In the genomic region with DNA sequence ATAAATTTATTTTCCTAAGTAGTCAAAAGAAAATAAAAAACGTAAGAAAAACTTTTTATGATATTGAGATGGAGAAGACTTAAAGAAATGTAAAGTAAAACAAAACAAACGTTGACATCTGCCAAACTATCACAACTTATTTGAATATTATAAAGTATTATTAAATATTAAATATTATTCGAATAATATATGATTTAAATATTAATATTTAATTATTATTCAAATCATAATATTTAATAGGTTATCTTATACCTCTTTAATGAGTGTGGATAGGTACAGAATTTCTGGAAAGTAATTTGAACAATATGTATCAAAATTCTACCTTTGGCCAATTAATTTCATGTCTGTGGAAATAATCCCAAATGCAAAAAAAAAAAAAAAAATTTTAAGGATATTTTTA, we compare ENCODE assay signal across 26 cellular contexts.
"Had no signal": no experiment of that assay in that cellular context is flagged by ENCODE, and none has a peak within 500 bp of the region (broad histone marks: within the 10 kb centered on the region; RNA-seq: fewer than 3 reads in every experiment).

No MANE protein-coding gene starts in this region.

- H3K27ac Mint-ChIP-seq: naive thymus-derived CD8-positive, alpha-beta T cell; nephron; progenitor cell of endocrine pancreas; stimulated activated naive B cell treated with anti-CD40 and anti-IgM and Interleukin-4, amounts not matched to agents 10 μg/mL and 1 μg/mL and 100 μg/mL, for 72 hours had no signal

- H3K27me3 Mint-ChIP-seq: naive thymus-derived CD8-positive, alpha-beta T cell; progenitor cell of endocrine pancreas had no signal

- FAIRE-seq: keratinocyte had no signal

- H3K36me3 Mint-ChIP-seq: naive thymus-derived CD8-positive, alpha-beta T cell; stimulated activated naive B cell treated with anti-CD40 and anti-IgM and Interleukin-4, amounts not matched to agents 10 μg/mL and 1 μg/mL and 100 μg/mL, for 72 hours had no signal

- H3K27me3 ChIP-seq: left lung, right atrium auricular region, right lobe of liver, stomach, testis, thyroid gland, transverse colon, upper lobe of left lung, vagina had no signal

- H3K4me1 ChIP-seq: left lung, lower lobe of right lung, parathyroid adenoma, right atrium auricular region, right lobe of liver, stomach, testis, thyroid gland, transverse colon, upper lobe of left lung, vagina had no signal

- H3K36me3 ChIP-seq: left lung, lower lobe of right lung, right atrium auricular region, right lobe of liver, stomach, thyroid gland, transverse colon, upper lobe of left lung, vagina had no signal

- H3K4me3 ChIP-seq: left lung, lower lobe of right lung, right atrium auricular region, right lobe of liver, stomach, testis, thyroid gland, transverse colon, upper lobe of left lung, vagina had no signal

- H3K9me3 Mint-ChIP-seq: neural crest cell; stimulated activated naive B cell treated with anti-CD40 and anti-IgM and Interleukin-4, amounts not matched to agents 10 μg/mL and 1 μg/mL and 100 μg/mL, for 72 hours had no signal

- H3K27ac ChIP-seq: left lung, lower lobe of right lung, parathyroid adenoma, right atrium auricular region, right lobe of liver, stomach, testis, thyroid gland, transverse colon, upper lobe of left lung, vagina had no signal

- H3K4me3 Mint-ChIP-seq: naive thymus-derived CD8-positive, alpha-beta T cell; nephron; neural crest cell; stimulated activated naive B cell treated with anti-CD40 and anti-IgM and Interleukin-4, amounts not matched to agents 10 μg/mL and 1 μg/mL and 100 μg/mL, for 72 hours had no signal

- H3K4me1 Mint-ChIP-seq: naive thymus-derived CD8-positive, alpha-beta T cell; neural crest cell; stimulated activated naive B cell treated with anti-CD40 and anti-IgM and Interleukin-4, amounts not matched to agents 10 μg/mL and 1 μg/mL and 100 μg/mL, for 72 hours had no signal

- DNase-seq: left colon; left lung; lower lobe of right lung; mammary epithelial cell; mesenchymal stem cell; naive thymus-derived CD8-positive, alpha-beta T cell; nucleus accumbens; right lobe of liver; stimulated activated CD4-positive, alpha-beta T cell treated with anti-CD3 and anti-CD28 coated beads, Interleukin-12 subunit alpha, Interleukin-12 subunit beta, amount 100 ng/mL, for 4 hours; stimulated activated CD4-positive, alpha-beta T cell treated with anti-CD3 and anti-CD28 coated beads, Interleukin-15, amount 100 ng/mL, for 24 hours; stimulated activated CD4-positive, alpha-beta T cell treated with anti-CD3 and anti-CD28 coated beads, Interleukin-2, amount 100 ng/mL, for 24 hours; stimulated activated CD4-positive, alpha-beta T cell treated with anti-CD3 and anti-CD28 coated beads, Interleukin-4, amount 100 ng/mL, for 1 hour; stimulated activated naive B cell treated with anti-CD40 and anti-IgM and Interleukin-4, amounts not matched to agents 10 μg/mL and 1 μg/mL and 100 μg/mL, for 72 hours; stimulated activated naive CD8-positive, alpha-beta T cell treated with anti-CD3 and anti-CD28 coated beads, Interleukin-15, Interleukin-2, amounts not matched to agents 100 U/mL and 50 U/mL, for 24 hours; stomach; testis; thyroid gland; transverse colon had no signal

- ATAC-seq: left colon; left lung; lower lobe of right lung; naive thymus-derived CD8-positive, alpha-beta T cell; right lobe of liver; stimulated activated naive B cell treated with anti-CD40 and anti-IgM and Interleukin-4, amounts not matched to agents 10 μg/mL and 1 μg/mL and 100 μg/mL, for 72 hours; stimulated activated naive CD8-positive, alpha-beta T cell treated with anti-CD3 and anti-CD28 coated beads, Interleukin-15, Interleukin-2, amounts not matched to agents 100 U/mL and 50 U/mL, for 24 hours had no signal

- H3K9me3 ChIP-seq: left lung, lower lobe of right lung, right atrium auricular region, right lobe of liver, stomach, testis, thyroid gland, transverse colon, upper lobe of left lung, vagina had no signal
